Comparison of ENCODE assay signal across 1 cellular context in the genomic region with DNA sequence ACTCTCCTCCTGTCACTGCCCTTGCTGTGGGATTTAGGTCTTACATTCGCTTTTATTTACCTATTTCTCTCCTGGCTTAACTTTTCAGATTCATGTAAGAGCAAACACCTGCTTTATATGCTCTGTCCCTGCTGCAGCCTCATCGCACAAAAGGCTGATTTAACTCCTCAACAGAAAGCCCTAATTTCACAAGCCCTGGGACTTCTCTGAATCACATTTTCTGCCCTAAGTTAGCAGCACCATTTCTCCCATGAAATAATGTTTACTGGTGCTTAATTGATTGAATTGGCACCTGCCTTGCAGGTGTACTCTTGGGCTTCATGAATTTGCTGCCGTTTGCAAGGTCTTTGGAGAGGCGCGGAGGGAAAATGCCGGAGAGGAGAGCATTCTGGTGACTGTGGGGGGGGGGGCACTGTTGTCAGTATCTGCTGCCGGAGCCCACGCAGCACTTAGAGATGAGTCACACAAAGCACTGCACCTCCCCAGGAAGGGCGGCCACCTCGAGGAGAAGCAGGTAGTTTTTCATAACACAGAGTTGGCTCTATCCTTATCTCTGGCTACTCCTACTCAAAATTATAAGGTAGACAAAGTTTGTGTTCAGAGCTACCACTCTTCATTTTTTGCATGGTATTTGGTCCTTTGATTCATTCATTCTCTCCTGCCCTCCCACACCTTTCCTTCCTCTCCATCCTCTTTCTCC.
A peak's percentile ranks its signal among the peaks of the same experiment; 100 is the strongest.
TF ChIP-seq lines count a peak whose summit lies in the region.

No MANE protein-coding gene starts in this region.

TF ChIP-seq in HCT116, 20 proteins besides CTCF, POLR2A, EP300 and RAD21 (continued from another document):
- TF ChIP-seq, protein P1, sequence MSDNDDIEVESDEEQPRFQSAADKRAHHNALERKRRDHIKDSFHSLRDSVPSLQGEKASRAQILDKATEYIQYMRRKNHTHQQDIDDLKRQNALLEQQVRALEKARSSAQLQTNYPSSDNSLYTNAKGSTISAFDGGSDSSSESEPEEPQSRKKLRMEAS (IDR thresholded peaks at IDR 0.05) = peak; percentile 65
- no peak for TF ChIP-seq ZFX (IDR thresholded peaks at IDR 0.05)
- peak; percentile 65; the same call in 1 of the 2 replicates for TF ChIP-seq FOSL1 (IDR thresholded peaks at IDR 0.05; ENCODE audit: low read depth)
